Comparison of ENCODE assay signal across 1 cellular context in the genomic region with DNA sequence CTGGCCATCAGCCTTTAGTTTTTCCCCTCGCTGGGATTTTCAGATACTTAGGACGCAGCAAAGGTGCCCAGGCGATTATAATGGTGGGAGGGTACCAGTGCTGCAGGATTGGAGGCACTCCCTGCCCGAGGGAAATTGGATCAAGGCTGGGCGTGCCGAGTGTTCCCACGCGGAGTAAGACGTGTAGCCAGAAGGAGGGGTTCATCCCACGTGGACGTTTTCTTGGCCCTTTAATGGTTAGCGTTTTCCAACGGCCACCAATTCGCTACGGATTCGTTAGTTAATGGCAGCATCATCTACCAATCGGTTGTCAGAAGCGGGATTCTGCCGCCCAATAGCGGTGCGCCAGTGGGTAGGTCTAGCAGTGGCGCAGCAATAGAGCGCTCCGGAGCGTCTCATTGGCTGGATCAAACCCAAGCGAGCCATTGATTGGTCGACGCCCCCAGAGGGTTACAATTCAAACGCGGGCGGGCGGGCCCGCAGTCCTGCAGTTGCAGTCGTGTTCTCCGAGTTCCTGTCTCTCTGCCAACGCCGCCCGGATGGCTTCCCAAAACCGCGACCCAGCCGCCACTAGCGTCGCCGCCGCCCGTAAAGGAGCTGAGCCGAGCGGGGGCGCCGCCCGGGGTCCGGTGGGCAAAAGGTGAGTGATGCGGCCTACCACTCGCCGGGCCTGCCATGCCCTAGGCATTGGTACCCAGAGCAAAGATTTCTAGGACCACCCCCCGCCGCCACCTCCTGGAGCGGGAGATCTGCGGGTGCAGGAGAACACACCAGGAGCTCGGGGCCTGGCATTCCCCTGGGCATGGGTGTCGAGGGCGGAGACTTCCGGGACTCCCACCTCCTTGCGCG.
TF ChIP-seq lines count a peak whose summit lies in the region.

A gene (plus strand): TSS at position 488 of the 849 bp plus-strand sequence. CDS start 52 bp downstream, at position 540.

TF ChIP-seq in HepG2, 621 proteins besides CTCF, POLR2A, EP300 and RAD21 (continued from another document and continues in another):
- TF ChIP-seq, protein P1, sequence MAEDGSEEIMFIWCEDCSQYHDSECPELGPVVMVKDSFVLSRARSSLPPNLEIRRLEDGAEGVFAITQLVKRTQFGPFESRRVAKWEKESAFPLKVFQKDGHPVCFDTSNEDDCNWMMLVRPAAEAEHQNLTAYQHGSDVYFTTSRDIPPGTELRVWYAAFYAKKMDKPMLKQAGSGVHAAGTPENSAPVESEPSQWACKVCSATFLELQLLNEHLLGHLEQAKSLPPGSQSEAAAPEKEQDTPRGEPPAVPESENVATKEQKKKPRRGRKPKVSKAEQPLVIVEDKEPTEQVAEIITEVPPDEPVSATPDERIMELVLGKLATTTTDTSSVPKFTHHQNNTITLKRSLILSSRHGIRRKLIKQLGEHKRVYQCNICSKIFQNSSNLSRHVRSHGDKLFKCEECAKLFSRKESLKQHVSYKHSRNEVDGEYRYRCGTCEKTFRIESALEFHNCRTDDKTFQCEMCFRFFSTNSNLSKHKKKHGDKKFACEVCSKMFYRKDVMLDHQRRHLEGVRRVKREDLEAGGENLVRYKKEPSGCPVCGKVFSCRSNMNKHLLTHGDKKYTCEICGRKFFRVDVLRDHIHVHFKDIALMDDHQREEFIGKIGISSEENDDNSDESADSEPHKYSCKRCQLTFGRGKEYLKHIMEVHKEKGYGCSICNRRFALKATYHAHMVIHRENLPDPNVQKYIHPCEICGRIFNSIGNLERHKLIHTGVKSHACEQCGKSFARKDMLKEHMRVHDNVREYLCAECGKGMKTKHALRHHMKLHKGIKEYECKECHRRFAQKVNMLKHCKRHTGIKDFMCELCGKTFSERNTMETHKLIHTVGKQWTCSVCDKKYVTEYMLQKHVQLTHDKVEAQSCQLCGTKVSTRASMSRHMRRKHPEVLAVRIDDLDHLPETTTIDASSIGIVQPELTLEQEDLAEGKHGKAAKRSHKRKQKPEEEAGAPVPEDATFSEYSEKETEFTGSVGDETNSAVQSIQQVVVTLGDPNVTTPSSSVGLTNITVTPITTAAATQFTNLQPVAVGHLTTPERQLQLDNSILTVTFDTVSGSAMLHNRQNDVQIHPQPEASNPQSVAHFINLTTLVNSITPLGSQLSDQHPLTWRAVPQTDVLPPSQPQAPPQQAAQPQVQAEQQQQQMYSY (CRISPR knock-in tag; IDR thresholded peaks at IDR 0.05) = peak; percentile 28; the same call in 1 of the 2 replicates
- TF ChIP-seq, protein P2, sequence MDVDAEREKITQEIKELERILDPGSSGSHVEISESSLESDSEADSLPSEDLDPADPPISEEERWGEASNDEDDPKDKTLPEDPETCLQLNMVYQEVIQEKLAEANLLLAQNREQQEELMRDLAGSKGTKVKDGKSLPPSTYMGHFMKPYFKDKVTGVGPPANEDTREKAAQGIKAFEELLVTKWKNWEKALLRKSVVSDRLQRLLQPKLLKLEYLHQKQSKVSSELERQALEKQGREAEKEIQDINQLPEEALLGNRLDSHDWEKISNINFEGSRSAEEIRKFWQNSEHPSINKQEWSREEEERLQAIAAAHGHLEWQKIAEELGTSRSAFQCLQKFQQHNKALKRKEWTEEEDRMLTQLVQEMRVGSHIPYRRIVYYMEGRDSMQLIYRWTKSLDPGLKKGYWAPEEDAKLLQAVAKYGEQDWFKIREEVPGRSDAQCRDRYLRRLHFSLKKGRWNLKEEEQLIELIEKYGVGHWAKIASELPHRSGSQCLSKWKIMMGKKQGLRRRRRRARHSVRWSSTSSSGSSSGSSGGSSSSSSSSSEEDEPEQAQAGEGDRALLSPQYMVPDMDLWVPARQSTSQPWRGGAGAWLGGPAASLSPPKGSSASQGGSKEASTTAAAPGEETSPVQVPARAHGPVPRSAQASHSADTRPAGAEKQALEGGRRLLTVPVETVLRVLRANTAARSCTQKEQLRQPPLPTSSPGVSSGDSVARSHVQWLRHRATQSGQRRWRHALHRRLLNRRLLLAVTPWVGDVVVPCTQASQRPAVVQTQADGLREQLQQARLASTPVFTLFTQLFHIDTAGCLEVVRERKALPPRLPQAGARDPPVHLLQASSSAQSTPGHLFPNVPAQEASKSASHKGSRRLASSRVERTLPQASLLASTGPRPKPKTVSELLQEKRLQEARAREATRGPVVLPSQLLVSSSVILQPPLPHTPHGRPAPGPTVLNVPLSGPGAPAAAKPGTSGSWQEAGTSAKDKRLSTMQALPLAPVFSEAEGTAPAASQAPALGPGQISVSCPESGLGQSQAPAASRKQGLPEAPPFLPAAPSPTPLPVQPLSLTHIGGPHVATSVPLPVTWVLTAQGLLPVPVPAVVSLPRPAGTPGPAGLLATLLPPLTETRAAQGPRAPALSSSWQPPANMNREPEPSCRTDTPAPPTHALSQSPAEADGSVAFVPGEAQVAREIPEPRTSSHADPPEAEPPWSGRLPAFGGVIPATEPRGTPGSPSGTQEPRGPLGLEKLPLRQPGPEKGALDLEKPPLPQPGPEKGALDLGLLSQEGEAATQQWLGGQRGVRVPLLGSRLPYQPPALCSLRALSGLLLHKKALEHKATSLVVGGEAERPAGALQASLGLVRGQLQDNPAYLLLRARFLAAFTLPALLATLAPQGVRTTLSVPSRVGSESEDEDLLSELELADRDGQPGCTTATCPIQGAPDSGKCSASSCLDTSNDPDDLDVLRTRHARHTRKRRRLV (CRISPR knock-in tag; IDR thresholded peaks at IDR 0.05) = peak; percentile 47; the same call in 1 of the 2 replicates
- TF ChIP-seq, protein P3, sequence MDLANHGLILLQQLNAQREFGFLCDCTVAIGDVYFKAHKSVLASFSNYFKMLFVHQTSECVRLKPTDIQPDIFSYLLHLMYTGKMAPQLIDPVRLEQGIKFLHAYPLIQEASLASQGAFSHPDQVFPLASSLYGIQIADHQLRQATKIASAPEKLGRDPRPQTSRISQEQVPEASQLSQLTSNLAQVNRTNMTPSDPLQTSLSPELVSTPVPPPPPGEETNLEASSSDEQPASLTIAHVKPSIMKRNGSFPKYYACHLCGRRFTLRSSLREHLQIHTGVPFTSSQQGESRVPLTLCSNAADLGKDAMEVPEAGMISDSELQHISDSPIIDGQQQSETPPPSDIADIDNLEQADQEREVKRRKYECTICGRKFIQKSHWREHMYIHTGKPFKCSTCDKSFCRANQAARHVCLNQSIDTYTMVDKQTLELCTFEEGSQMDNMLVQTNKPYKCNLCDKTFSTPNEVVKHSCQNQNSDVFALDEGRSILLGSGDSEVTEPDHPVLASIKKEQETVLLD (CRISPR knock-in tag; IDR thresholded peaks at IDR 0.05; ENCODE audit: low read depth) = peak; percentile 66; the same call in 1 of the 2 replicates
- no peak for TF ChIP-seq SOX13 (IDR thresholded peaks at IDR 0.05)
- no peak for TF ChIP-seq SOX13 (CRISPR knock-in tag; conservative IDR thresholded peaks at IDR 0.05 in 1 of 2, IDR thresholded peaks at IDR 0.05 in 1 of 2)
- peak; percentile 36; the same call in 1 of the 2 replicates for TF ChIP-seq KMT2A (CRISPR knock-in tag; IDR thresholded peaks at IDR 0.05)
- TF ChIP-seq, protein P4, sequence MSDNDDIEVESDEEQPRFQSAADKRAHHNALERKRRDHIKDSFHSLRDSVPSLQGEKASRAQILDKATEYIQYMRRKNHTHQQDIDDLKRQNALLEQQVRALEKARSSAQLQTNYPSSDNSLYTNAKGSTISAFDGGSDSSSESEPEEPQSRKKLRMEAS (IDR thresholded peaks at IDR 0.05) = peak; percentile 73
- no peak for TF ChIP-seq TCF12 (IDR thresholded peaks at IDR 0.05)
- no peak for TF ChIP-seq TCF12 (CRISPR knock-in tag; IDR thresholded peaks at IDR 0.05)
- TF ChIP-seq, protein P5, sequence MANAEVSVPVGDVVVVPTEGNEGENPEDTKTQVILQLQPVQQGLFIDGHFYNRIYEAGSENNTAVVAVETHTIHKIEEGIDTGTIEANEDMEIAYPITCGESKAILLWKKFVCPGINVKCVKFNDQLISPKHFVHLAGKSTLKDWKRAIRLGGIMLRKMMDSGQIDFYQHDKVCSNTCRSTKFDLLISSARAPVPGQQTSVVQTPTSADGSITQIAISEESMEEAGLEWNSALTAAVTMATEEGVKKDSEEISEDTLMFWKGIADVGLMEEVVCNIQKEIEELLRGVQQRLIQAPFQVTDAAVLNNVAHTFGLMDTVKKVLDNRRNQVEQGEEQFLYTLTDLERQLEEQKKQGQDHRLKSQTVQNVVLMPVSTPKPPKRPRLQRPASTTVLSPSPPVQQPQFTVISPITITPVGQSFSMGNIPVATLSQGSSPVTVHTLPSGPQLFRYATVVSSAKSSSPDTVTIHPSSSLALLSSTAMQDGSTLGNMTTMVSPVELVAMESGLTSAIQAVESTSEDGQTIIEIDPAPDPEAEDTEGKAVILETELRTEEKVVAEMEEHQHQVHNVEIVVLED (CRISPR knock-in tag; IDR thresholded peaks at IDR 0.05; ENCODE audit: borderline replicate concordance) = no peak
- TF ChIP-seq ZNF782 (CRISPR knock-in tag; IDR thresholded peaks at IDR 0.05; ENCODE audit: borderline replicate concordance) = peak; percentile 22; the same call in 1 of the 2 replicates
- TF ChIP-seq SPEN (CRISPR knock-in tag; IDR thresholded peaks at IDR 0.05; ENCODE audit: low read depth) = peak; percentile 61
- no peak for TF ChIP-seq NR2F6 (IDR thresholded peaks at IDR 0.05)
- no peak for TF ChIP-seq NR2F6 (CRISPR knock-in tag; IDR thresholded peaks at IDR 0.05)
- TF ChIP-seq ZNF891 (CRISPR knock-in tag; IDR thresholded peaks at IDR 0.05) = peak; percentile 64; the same call in 1 of the 2 replicates
- peak; percentile 80; the same call in 1 of the 2 replicates for TF ChIP-seq ZNF558 (CRISPR knock-in tag; IDR thresholded peaks at IDR 0.05; ENCODE audit: borderline replicate concordance)
- TF ChIP-seq ZNF343 (CRISPR knock-in tag; IDR thresholded peaks at IDR 0.05) = no peak
- TF ChIP-seq, protein P6, sequence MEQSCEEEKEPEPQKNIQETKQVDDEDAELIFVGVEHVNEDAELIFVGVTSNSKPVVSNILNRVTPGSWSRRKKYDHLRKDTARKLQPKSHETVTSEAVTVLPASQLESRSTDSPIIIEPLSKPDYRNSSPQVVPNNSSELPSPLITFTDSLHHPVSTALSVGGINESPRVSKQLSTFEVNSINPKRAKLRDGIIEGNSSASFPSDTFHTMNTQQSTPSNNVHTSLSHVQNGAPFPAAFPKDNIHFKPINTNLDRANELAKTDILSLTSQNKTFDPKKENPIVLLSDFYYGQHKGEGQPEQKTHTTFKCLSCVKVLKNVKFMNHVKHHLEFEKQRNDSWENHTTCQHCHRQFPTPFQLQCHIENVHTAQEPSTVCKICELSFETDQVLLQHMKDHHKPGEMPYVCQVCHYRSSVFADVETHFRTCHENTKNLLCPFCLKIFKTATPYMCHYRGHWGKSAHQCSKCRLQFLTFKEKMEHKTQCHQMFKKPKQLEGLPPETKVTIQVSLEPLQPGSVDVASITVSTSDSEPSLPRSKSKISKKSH (CRISPR knock-in tag; IDR thresholded peaks at IDR 0.05; ENCODE audit: borderline replicate concordance) = peak; percentile 72; the same call in 1 of the 2 replicates
- TF ChIP-seq, protein P7, sequence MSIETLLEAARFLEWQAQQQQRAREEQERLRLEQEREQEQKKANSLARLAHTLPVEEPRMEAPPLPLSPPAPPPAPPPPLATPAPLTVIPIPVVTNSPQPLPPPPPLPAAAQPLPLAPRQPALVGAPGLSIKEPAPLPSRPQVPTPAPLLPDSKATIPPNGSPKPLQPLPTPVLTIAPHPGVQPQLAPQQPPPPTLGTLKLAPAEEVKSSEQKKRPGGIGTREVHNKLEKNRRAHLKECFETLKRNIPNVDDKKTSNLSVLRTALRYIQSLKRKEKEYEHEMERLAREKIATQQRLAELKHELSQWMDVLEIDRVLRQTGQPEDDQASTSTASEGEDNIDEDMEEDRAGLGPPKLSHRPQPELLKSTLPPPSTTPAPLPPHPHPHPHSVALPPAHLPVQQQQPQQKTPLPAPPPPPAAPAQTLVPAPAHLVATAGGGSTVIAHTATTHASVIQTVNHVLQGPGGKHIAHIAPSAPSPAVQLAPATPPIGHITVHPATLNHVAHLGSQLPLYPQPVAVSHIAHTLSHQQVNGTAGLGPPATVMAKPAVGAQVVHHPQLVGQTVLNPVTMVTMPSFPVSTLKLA (IDR thresholded peaks at IDR 0.05) = peak; percentile 38
- peak; percentile 22; the same call in 1 of the 2 replicates for TF ChIP-seq HOXA7 (CRISPR knock-in tag; IDR thresholded peaks at IDR 0.05)
- TF ChIP-seq TAF15 (IDR thresholded peaks at IDR 0.05; ENCODE audit: low read depth, low read length, poor library complexity, severe bottlenecking) = peak; percentile 81
- TF ChIP-seq, protein P8, sequence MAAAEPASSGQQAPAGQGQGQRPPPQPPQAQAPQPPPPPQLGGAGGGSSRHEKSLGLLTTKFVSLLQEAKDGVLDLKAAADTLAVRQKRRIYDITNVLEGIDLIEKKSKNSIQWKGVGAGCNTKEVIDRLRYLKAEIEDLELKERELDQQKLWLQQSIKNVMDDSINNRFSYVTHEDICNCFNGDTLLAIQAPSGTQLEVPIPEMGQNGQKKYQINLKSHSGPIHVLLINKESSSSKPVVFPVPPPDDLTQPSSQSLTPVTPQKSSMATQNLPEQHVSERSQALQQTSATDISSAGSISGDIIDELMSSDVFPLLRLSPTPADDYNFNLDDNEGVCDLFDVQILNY (CRISPR knock-in tag; conservative IDR thresholded peaks at IDR 0.05) = peak; percentile 93
- 0 out of 2 replicates have a peak, but pooled peaks have one; percentile 67 for TF ChIP-seq RFXAP (CRISPR knock-in tag; IDR thresholded peaks at IDR 0.05; ENCODE audit: borderline replicate concordance)
- peak; percentile 81; the same call in 1 of the 2 replicates for TF ChIP-seq ARID2 (CRISPR knock-in tag; IDR thresholded peaks at IDR 0.05; ENCODE audit: borderline replicate concordance)
- TF ChIP-seq KDM5B (CRISPR knock-in tag; IDR thresholded peaks at IDR 0.05; ENCODE audit: borderline replicate concordance) = peak; percentile 54
- TF ChIP-seq, protein P9, sequence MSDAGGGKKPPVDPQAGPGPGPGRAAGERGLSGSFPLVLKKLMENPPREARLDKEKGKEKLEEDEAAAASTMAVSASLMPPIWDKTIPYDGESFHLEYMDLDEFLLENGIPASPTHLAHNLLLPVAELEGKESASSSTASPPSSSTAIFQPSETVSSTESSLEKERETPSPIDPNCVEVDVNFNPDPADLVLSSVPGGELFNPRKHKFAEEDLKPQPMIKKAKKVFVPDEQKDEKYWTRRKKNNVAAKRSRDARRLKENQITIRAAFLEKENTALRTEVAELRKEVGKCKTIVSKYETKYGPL (CRISPR knock-in tag; IDR thresholded peaks at IDR 0.05) = no peak
- TF ChIP-seq, protein P10, sequence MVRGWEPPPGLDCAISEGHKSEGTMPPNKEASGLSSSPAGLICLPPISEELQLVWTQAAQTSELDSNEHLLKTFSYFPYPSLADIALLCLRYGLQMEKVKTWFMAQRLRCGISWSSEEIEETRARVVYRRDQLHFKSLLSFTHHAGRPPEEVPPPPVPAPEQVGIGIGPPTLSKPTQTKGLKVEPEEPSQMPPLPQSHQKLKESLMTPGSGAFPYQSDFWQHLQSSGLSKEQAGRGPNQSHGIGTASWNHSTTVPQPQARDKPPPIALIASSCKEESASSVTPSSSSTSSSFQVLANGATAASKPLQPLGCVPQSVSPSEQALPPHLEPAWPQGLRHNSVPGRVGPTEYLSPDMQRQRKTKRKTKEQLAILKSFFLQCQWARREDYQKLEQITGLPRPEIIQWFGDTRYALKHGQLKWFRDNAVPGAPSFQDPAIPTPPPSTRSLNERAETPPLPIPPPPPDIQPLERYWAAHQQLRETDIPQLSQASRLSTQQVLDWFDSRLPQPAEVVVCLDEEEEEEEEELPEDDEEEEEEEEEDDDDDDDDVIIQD (CRISPR knock-in tag; IDR thresholded peaks at IDR 0.05; ENCODE audit: low read depth) = peak; percentile 80; the same call in 1 of the 2 replicates
- no peak for TF ChIP-seq ATRX (CRISPR knock-in tag; IDR thresholded peaks at IDR 0.05; ENCODE audit: borderline replicate concordance)
- TF ChIP-seq DNMT1 (CRISPR knock-in tag; IDR thresholded peaks at IDR 0.05) = peak; percentile 73; the same call in 1 of the 2 replicates
